ENCODE assay signal across 8 cellular contexts in the genomic region with DNA sequence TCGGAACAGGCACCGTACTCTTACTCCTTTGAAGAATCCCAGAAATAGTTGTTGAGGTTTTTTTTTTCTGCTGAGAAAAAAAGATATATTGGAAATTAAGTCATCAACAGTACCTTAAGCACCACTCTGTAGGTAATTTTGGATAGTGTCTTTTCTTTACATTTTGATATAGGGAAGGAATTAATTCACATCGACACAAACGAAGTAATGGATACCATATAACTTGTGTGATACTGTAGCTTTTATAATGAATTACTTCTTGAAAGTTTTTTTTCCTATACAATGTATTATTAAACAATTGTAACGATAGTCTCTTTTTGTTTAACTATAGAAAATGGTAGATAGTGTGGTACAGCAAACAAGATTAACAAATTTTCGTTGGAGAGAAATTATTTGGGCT. TPM values are rescaled to one million over a fixed set of nuclear protein-coding genes. Genes with fewer than 3 reads are reported as not detected.
DNase-seq lines count a peak whose midpoint lies in the region; ATAC-seq and TF ChIP-seq lines count a peak whose summit lies in the region.

No MANE protein-coding gene starts in this region.

- TF ChIP-seq POLR2A in body of pancreas (IDR thresholded peaks at IDR 0.05): no peak
- no peak for TF ChIP-seq POLR2A in tibial nerve (IDR thresholded peaks at IDR 0.05)

- no peaks in the 10 kb centered on the region for H3K9me3 Mint-ChIP-seq in activated T-cell treated with anti-CD3 and anti-CD28 coated beads, Interleukin-2, amount 50 U/mL, for 72 hours
- H3K9me3 Mint-ChIP-seq in memory B cell: no peaks in the 10 kb centered on the region

- peak overlapping the region; percentile 76 for H3K27ac Mint-ChIP-seq in activated T-cell treated with anti-CD3 and anti-CD28 coated beads, Interleukin-2, amount 50 U/mL, for 72 hours
- H3K27ac Mint-ChIP-seq in memory B cell: no peak overlapping the region

- H3K4me1 ChIP-seq in body of pancreas (peaks cover 26% of the 10 kb centered on the region), tibial nerve (peaks cover 0 to 26% (median 13%) of the 10 kb centered on the region in 4 donors)

- intact Hi-C loops in body of pancreas (cut with DNase I): loop anchor here (10.0 kb wide), 2 partner anchors 378 to 468 kb away; no protein-coding TSS in a partner anchor

- no peaks in the 10 kb centered on the region for H3K27me3 ChIP-seq in body of pancreas
- no peaks in the 10 kb centered on the region for H3K27me3 ChIP-seq in tibial nerve

- no peak for TF ChIP-seq EP300 in tibial nerve (IDR thresholded peaks at IDR 0.05)

- H3K4me1 Mint-ChIP-seq in activated T-cell treated with anti-CD3 and anti-CD28 coated beads, Interleukin-2, amount 50 U/mL, for 72 hours (ENCODE audit: low read depth): peaks cover 43% of the 10 kb centered on the region
- peaks cover 18% of the 10 kb centered on the region for H3K4me1 Mint-ChIP-seq in memory B cell

- no peaks in the 10 kb centered on the region for H3K9me3 ChIP-seq in body of pancreas
- H3K9me3 ChIP-seq in tibial nerve: no peaks in the 10 kb centered on the region

- H3K36me3 ChIP-seq in body of pancreas (replicated peaks in 1 of 2; ENCODE audit: insufficient read depth in 1 of 2, low read depth in 2 of 2): no peaks in the 10 kb centered on the region
- H3K36me3 ChIP-seq in tibial nerve: no peaks in the 10 kb centered on the region

- peak overlapping the region in 1 of 2 donors; percentile 84 for H3K4me3 ChIP-seq in body of pancreas
- peak overlapping the region; percentile 87 to 99 (median 92) for H3K4me3 ChIP-seq in tibial nerve

- no peak for DNase-seq in activated T-cell treated with anti-CD3 and anti-CD28 coated beads, Interleukin-2, amount 50 U/mL, for 72 hours
- DNase-seq in activated T-cell treated with anti-CD3 and anti-CD28 coated beads, Interleukin-2, amount 50 U/mL, for 1 hour: no peak
- DNase-seq in body of pancreas: no peak
- DNase-seq in memory B cell (ENCODE audit: low spot score in 2 of 2): no peak
- DNase-seq in tibial nerve (ENCODE audit: low spot score in 2 of 2): no peak
- no peak for DNase-seq in DMS153 (lab: John Stamatoyannopoulos, UW)
- no peak for DNase-seq in effector CD4-positive, alpha-beta T cell
- DNase-seq in NCI-H510A treated with DMSO at 0.1 percent for 48 hours (lab: John Stamatoyannopoulos, UW): no peak

- TF ChIP-seq CTCF in body of pancreas (IDR thresholded peaks at IDR 0.05): no peak
- no peak for TF ChIP-seq CTCF in tibial nerve (IDR thresholded peaks at IDR 0.05)

- WGBS in body of pancreas, 2 donors: 18 to 25% methylated on average over 6 of the region's 6 CpGs
- 49 to 51% methylated on average over 6 of the region's 6 CpGs for WGBS in tibial nerve, 2 donors

- H3K27ac ChIP-seq in body of pancreas: peak overlapping the region in 3 of 4 donors; percentile 93 to 98 (median 98)
- H3K27ac ChIP-seq in tibial nerve: peak overlapping the region; percentile 94 to 99 (median 98)

- H3K27me3 Mint-ChIP-seq in activated T-cell treated with anti-CD3 and anti-CD28 coated beads, Interleukin-2, amount 50 U/mL, for 72 hours (ENCODE audit: low read depth): peaks cover 27% of the 10 kb centered on the region
- H3K27me3 Mint-ChIP-seq in memory B cell: peaks cover 2% of the 10 kb centered on the region

- ATAC-seq in activated T-cell treated with anti-CD3 and anti-CD28 coated beads, Interleukin-2, amount 50 U/mL, for 72 hours (replicated peaks in 1 of 2): no peak
- ATAC-seq in body of pancreas (no peak), memory B cell (ENCODE audit: low read depth) (no peak)

- peak overlapping the region; percentile 82 to 85 for H3K4me3 Mint-ChIP-seq in activated T-cell treated with anti-CD3 and anti-CD28 coated beads, Interleukin-2, amount 50 U/mL, for 72 hours
- peak overlapping the region; percentile 84 for H3K4me3 Mint-ChIP-seq in memory B cell

- peaks cover 0 to 6% of the 10 kb centered on the region in 2 donors for H3K36me3 Mint-ChIP-seq in activated T-cell treated with anti-CD3 and anti-CD28 coated beads, Interleukin-2, amount 50 U/mL, for 72 hours (ENCODE audit: insufficient read depth in 2 of 2)
- no peaks in the 10 kb centered on the region for H3K36me3 Mint-ChIP-seq in memory B cell

RNA-seq across cellular contexts. Expression of gene IKZF2, which starts 1.5 kb away (rescaled TPM):
- 10 to 100 TPM in 1 of 2 donors, 1 to 10 TPM in 1; 9.8 to 19.1 TPM for total RNA-seq in activated T-cell treated with anti-CD3 and anti-CD28 coated beads, Interleukin-2, amount 50 U/mL, for 72 hours
- total RNA-seq in body of pancreas (1 to 10 TPM; 1.3 to 3.9 TPM), tibial nerve (10 to 100 TPM; 12.1 to 24.7 (median 19.0) TPM)
